ENCODE assay signal across 1 cellular context in genomic region chr19:51441410-51442390, GRCh38.
TF ChIP-seq lines count a peak whose summit lies in the region.

No MANE protein-coding gene starts in this region.

TF ChIP-seq in A549, 52 proteins besides CTCF, POLR2A, EP300 and RAD21 (continued from another document):
- TF ChIP-seq CHD2 (IDR thresholded peaks at IDR 0.05; ENCODE audit: low read length, partially characterized antibody): no peak
- TF ChIP-seq NFE2L2 (conservative IDR thresholded peaks at IDR 0.05; ENCODE audit: low read length): no peak
- no peak for TF ChIP-seq REST (IDR thresholded peaks at IDR 0.05)
- no peak for TF ChIP-seq EHMT2 (IDR thresholded peaks at IDR 0.05; ENCODE audit: low read depth)
- TF ChIP-seq KDM1A (IDR thresholded peaks at IDR 0.05; ENCODE audit: low read depth): no peak
- TF ChIP-seq MYC (IDR thresholded peaks at IDR 0.05; ENCODE audit: borderline replicate concordance, low read length): no peak
- TF ChIP-seq HEYL (CRISPR knock-in tag; IDR thresholded peaks at IDR 0.05): no peak
- TF ChIP-seq SREBF2 (IDR thresholded peaks at IDR 0.05): no peak
- no peak for TF ChIP-seq CHD4 (IDR thresholded peaks at IDR 0.05; ENCODE audit: borderline replicate concordance)
